Comparison of ENCODE assay signal across 19 cellular contexts in the genomic region with DNA sequence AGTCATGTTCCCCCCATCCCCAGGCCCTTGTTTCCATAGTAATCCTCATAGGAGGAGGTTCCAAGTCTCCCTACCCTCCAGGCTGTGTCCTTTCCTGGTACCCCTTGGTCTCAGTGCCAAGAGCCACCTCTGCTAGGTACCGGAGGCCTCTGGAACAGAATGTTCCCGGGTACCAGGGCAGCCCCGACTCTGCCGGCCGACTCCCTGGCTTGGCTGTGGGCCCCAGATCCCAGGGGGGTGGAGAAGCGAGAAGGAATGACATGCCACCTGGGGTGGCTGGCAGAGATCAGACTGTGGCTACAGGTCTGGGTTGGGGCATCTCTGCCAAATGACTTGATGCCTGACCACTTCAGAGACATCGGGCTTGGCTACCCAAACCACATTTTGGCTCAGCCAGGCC. TPM values are rescaled to one million over a fixed set of nuclear protein-coding genes. Genes with fewer than 3 reads are reported as not detected.
DNase-seq lines count a peak whose midpoint lies in the region; ATAC-seq and TF ChIP-seq lines count a peak whose summit lies in the region.
"Had no signal": no experiment of that assay in that cellular context is flagged by ENCODE, and none has a peak within 500 bp of the region (broad histone marks: within the 10 kb centered on the region; RNA-seq: fewer than 3 reads in every experiment).

No MANE protein-coding gene starts in this region.

- no peak overlapping the region for H3K4me3 ChIP-seq in H7 (ENCODE audit: insufficient read depth, low read depth, low read length)
- H3K4me3 ChIP-seq in breast epithelium, result peak overlapping the region in 2 of 3 donors; percentile 75 to 87
- no peak overlapping the region for H3K4me3 ChIP-seq in thoracic aorta

- no peak for TF ChIP-seq POLR2A in breast epithelium (IDR thresholded peaks at IDR 0.05)

- H3K4me3 Mint-ChIP-seq in HFFc6, result no peak overlapping the region
- H3K4me3 Mint-ChIP-seq: H9 had no signal

- intact Hi-C loops in breast epithelium (cut with DNase I; ENCODE audit: low total_unique reads), result no loop called here

- H3K36me3 ChIP-seq in H7 (replicated peaks; ENCODE audit: control insufficient read depth, insufficient read depth, low read length) (no peaks in the 10 kb centered on the region), breast epithelium (no peaks in the 10 kb centered on the region), thoracic aorta (no peaks in the 10 kb centered on the region)
- H3K36me3 ChIP-seq: BE2C had no signal

- H3K9me3 ChIP-seq in breast epithelium (no peaks in the 10 kb centered on the region), thoracic aorta (no peaks in the 10 kb centered on the region)
- H3K9me3 ChIP-seq: BE2C, Caco-2 had no signal

- TF ChIP-seq CTCF in breast epithelium (IDR thresholded peaks at IDR 0.05) (no peak), thoracic aorta (IDR thresholded peaks at IDR 0.05) (no peak), HFFc6 (IDR thresholded peaks at IDR 0.05) (no peak)

- peak overlapping the region; percentile 83 to 87 for H3K27ac ChIP-seq in breast epithelium
- H3K27ac ChIP-seq in thoracic aorta, result peak overlapping the region; percentile 56 to 79
- H3K27ac ChIP-seq: C4-2B had no signal

- peak; percentile 29 for DNase-seq in H7
- peak; percentile 71 to 95 for DNase-seq in breast epithelium (ENCODE audit: low spot score in 2 of 2)
- DNase-seq in thoracic aorta (ENCODE audit: low spot score), result no peak
- no peak for DNase-seq in stimulated activated CD4-positive, alpha-beta T cell treated with anti-CD3 and anti-CD28 coated beads, Interleukin-4, amount 100 ng/mL, for 4 hours
- no peak for DNase-seq in HFFc6
- DNase-seq: ACHN; BE2C; Caco-2; CD4-positive, alpha-beta T cell; DMS153; DMS79; GDM1; GOT3; H9; KG1 had no signal

- ATAC-seq in thoracic aorta (ENCODE audit: insufficient number of reproducible peaks, low FRiP score, low read depth), result no peak
- ATAC-seq in HG02885 (IDR thresholded peaks at IDR 0.05; ENCODE audit: poor library complexity, unreplicated experiment), result no peak

- no peak overlapping the region for H3K27ac Mint-ChIP-seq in HFFc6
- H3K27ac Mint-ChIP-seq: CD4-positive, alpha-beta T cell; H9 had no signal

- no peaks in the 10 kb centered on the region; the same call in 1 of the 2 replicates for H3K9me3 Mint-ChIP-seq in HFFc6
- H3K9me3 Mint-ChIP-seq: CD4-positive, alpha-beta T cell; H9 had no signal

- no peaks in the 10 kb centered on the region for H3K36me3 Mint-ChIP-seq in HFFc6 (ENCODE audit: low read depth)

- H3K27me3 Mint-ChIP-seq in HFFc6 (ENCODE audit: insufficient read depth), result peaks cover 35% of the 10 kb centered on the region

- peaks cover 4% of the 10 kb centered on the region; the same call in 1 of the 2 replicates for H3K4me1 Mint-ChIP-seq in HFFc6 (ENCODE audit: low read depth)

- H3K27me3 ChIP-seq in H7 (ENCODE audit: control insufficient read depth, insufficient read depth, low read length), result peaks cover 53% of the 10 kb centered on the region
- H3K27me3 ChIP-seq in breast epithelium, result peaks cover 4 to 7% of the 10 kb centered on the region in 2 donors
- no peaks in the 10 kb centered on the region for H3K27me3 ChIP-seq in thoracic aorta (replicated peaks; ENCODE audit: insufficient read depth)

- peaks cover 6 to 10% of the 10 kb centered on the region in 2 donors for H3K4me1 ChIP-seq in breast epithelium
- H3K4me1 ChIP-seq in thoracic aorta (ENCODE audit: control insufficient read depth in 1 of 2, low read depth in 2 of 2), result peaks cover 21 to 82% of the 10 kb centered on the region in 2 donors
- H3K4me1 ChIP-seq: BE2C, Caco-2 had no signal

RNA-seq across cellular contexts. Expression of a gene that starts 3.6 kb away (rescaled TPM):
- total RNA-seq in H7 (2014; rRNA removed; shearing (Covaris generic)), result 0.15 and 0.59 TPM in 2 replicates
- total RNA-seq in breast epithelium (100 to 1,000 TPM in 1 of 3 donors, 10 to 100 TPM in 1, not detected in 1; 26.5 to 121 TPM), thoracic aorta (10 to 100 TPM; 13.9 to 14.3 TPM)
- total RNA-seq in HFFc6 (2021; fragmentation: NEBNext Ultra II Directional; extraction: Animal tissue kit (Norgen Biotek cat#: 25700)), result not detected
- total RNA-seq: CD4-positive, alpha-beta T cell had no signal

RNA-seq across cellular contexts. Expression of a gene that starts 22.1 kb away (rescaled TPM):
- total RNA-seq in H7 (2014; rRNA removed; shearing (Covaris generic)), result 2,113 and 2,304 TPM in 2 replicates
- 1,000 to 10,000 TPM; 2,817 to 3,666 (median 3,432) TPM for total RNA-seq in breast epithelium
- total RNA-seq in thoracic aorta, result 1,000 to 10,000 TPM; 1,315 to 2,278 TPM
- 1,000 to 10,000 TPM; 1,574 to 1,911 (median 1,762) TPM for total RNA-seq in HFFc6 (2021; fragmentation: NEBNext Ultra II Directional; extraction: Animal tissue kit (Norgen Biotek cat#: 25700))

RNA-seq across cellular contexts. Expression of a gene that starts 24.7 kb away (rescaled TPM):
- 3.8 and 9.1 TPM in 2 replicates for total RNA-seq in H7 (2014; rRNA removed; shearing (Covaris generic))
- total RNA-seq in breast epithelium, result 10 to 100 TPM; 12.8 to 21.2 (median 13.9) TPM
- 10 to 100 TPM; 14.3 to 15.6 TPM for total RNA-seq in thoracic aorta
- total RNA-seq in HFFc6 (2021; fragmentation: NEBNext Ultra II Directional; extraction: Animal tissue kit (Norgen Biotek cat#: 25700)), result 1 to 10 TPM; 5.1 to 7.0 (median 6.1) TPM

RNA-seq across cellular contexts. Expression of a gene that starts 56.2 kb away (rescaled TPM):
- total RNA-seq in H7 (2014; rRNA removed; shearing (Covaris generic)), result not detected in 2 replicates
- total RNA-seq in breast epithelium, result not detected
- under 1 TPM in 1 of 2 donors, not detected in 1; 0.27 TPM for total RNA-seq in thoracic aorta
- not detected for total RNA-seq in HFFc6 (2021; fragmentation: NEBNext Ultra II Directional; extraction: Animal tissue kit (Norgen Biotek cat#: 25700))
- total RNA-seq: Caco-2; CD4-positive, alpha-beta T cell; Daoy; H9; HT-29 had no signal

Comparison
In these comparisons a context has a peak if more than half of its experiments do, and no peak if none do; other contexts are left out.
1. DNase-seq: peak in H7 (single experiment) and breast epithelium (2 of 2); none in thoracic aorta (single experiment), stimulated activated CD4-positive, alpha-beta T cell treated with anti-CD3 and anti-CD28 coated beads, Interleukin-4, amount 100 ng/mL, for 4 hours (0 of 2) and HFFc6 (single experiment).
2. H3K4me3 ChIP-seq: peak in breast epithelium (2 of 3); none in H7 (single experiment) and thoracic aorta (single experiment).